Comparison of ENCODE assay signal across 8 cellular contexts in the genomic region with DNA sequence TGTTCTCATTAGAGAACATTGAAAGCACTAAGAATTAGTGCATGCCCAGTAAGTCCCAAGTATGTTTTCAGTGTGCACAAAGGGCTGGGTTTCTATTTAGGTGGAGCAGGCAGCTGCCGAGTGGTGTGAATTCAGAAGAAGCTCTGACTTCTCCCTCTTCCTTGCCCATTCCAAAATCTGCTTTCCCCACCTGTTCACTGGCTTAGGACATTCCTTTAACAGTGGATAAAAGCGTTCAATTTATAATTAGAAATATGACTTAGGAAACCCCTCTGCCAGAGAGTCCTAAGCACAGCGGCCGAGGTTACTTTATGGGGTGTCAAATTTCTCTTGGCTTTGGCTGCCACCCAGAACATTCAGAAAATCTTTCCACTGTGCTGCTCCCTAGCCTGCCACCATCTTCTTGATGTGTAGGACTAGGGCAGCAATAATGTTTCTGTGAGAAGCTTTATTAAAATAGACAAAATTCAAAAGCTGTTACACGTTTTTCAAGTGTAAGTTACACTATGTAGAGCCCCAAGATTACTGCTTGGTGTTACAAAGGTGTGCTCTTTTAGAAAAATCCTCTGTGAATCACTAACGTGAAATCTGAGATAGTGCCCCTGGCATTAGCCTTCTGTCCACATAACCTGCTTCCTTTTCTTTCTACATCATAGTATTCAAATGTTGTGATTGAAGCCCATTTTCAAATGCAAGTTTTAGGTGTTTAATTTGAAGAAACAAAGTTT.
DNase-seq lines count a peak whose midpoint lies in the region; ATAC-seq and TF ChIP-seq lines count a peak whose summit lies in the region.

No MANE protein-coding gene starts in this region.

- H3K36me3 ChIP-seq in GM23338 (ENCODE audit: insufficient read depth) (no peaks in the 10 kb centered on the region), fibroblast of lung (ENCODE audit: control insufficient read depth, insufficient read depth, low read length) (no peaks in the 10 kb centered on the region), trophoblast cell (ENCODE audit: control insufficient read depth in 1 of 2, insufficient read depth in 2 of 2, low read length in 2 of 2) (no peaks in the 10 kb centered on the region)

- H3K79me1 ChIP-seq in trophoblast cell (ENCODE audit: low read length) = no peaks in the 10 kb centered on the region

- H3K9me3 ChIP-seq in fibroblast of lung (ENCODE audit: control insufficient read depth, insufficient read depth, low read depth, low read length) = no peaks in the 10 kb centered on the region
- H3K9me3 ChIP-seq in trophoblast cell (ENCODE audit: insufficient read depth, low read depth, low read length) = no peaks in the 10 kb centered on the region

- no peak for TF ChIP-seq CTCF in GM23338 (conservative IDR thresholded peaks at IDR 0.05; ENCODE audit: low read depth in 2 of 2)
- no peak for TF ChIP-seq CTCF in fibroblast of lung (conservative IDR thresholded peaks at IDR 0.05 in 1 of 2, IDR thresholded peaks at IDR 0.05 in 1 of 2; ENCODE audit: low read depth in 1 of 2, low read length in 2 of 2)

- no peaks in the 10 kb centered on the region for H3F3A ChIP-seq in GM23338 (replicated peaks; ENCODE audit: low read depth)

- H3K4me2 ChIP-seq in GM23338 (peak overlapping the region; percentile 29), fibroblast of lung (ENCODE audit: extremely low read depth, insufficient read depth, low read length) (peak overlapping the region; percentile 81), trophoblast cell (ENCODE audit: low read length) (no peak overlapping the region)

- no peaks in the 10 kb centered on the region for H3K27me3 Mint-ChIP-seq in GM23338 (ENCODE audit: insufficient read depth, low read depth, poor library complexity)
- H3K27me3 Mint-ChIP-seq in stimulated activated naive B cell treated with anti-CD40 and anti-IgM and Interleukin-4, amounts not matched to agents 10 μg/mL and 1 μg/mL and 100 μg/mL, for 72 hours = no peaks in the 10 kb centered on the region

- H2BK120ac ChIP-seq in trophoblast cell (ENCODE audit: insufficient read depth, low read length, poor library complexity) = no peak overlapping the region

- H3K4me1 ChIP-seq in GM23338 (ENCODE audit: insufficient read depth) (peaks cover 32% of the 10 kb centered on the region), fibroblast of lung (ENCODE audit: control insufficient read depth, extremely low read depth, insufficient read depth, low read length) (peaks cover 3% of the 10 kb centered on the region), trophoblast cell (ENCODE audit: control insufficient read depth in 1 of 2, insufficient read depth in 2 of 2, low read length in 2 of 2) (no peaks in the 10 kb centered on the region)

- no peaks in the 10 kb centered on the region for H3K36me3 Mint-ChIP-seq in GM23338 (ENCODE audit: low read depth)
- no peaks in the 10 kb centered on the region for H3K36me3 Mint-ChIP-seq in stimulated activated naive B cell treated with anti-CD40 and anti-IgM and Interleukin-4, amounts not matched to agents 10 μg/mL and 1 μg/mL and 100 μg/mL, for 72 hours

- ATAC-seq in GM23338 (peak; percentile 77), HG02588 (IDR thresholded peaks at IDR 0.05; ENCODE audit: unreplicated experiment) (no peak), GM18858 (IDR thresholded peaks at IDR 0.05; ENCODE audit: unreplicated experiment) (no peak)
- no peak for ATAC-seq in stimulated activated naive B cell treated with anti-CD40 and anti-IgM and Interleukin-4, amounts not matched to agents 10 μg/mL and 1 μg/mL and 100 μg/mL, for 72 hours (replicated peaks)

- H3K27me3 ChIP-seq in GM23338 (ENCODE audit: insufficient read depth) (no peaks in the 10 kb centered on the region), fibroblast of lung (ENCODE audit: control insufficient read depth, insufficient read depth, low read length) (no peaks in the 10 kb centered on the region), trophoblast cell (ENCODE audit: insufficient read depth, low read length) (no peaks in the 10 kb centered on the region)

- H3K27ac ChIP-seq in GM23338 (ENCODE audit: low read depth) (no peak overlapping the region), fibroblast of lung (ENCODE audit: insufficient read depth, low read length) (no peak overlapping the region), trophoblast cell (ENCODE audit: low read depth, low read length) (no peak overlapping the region)

- H3K4me3 Mint-ChIP-seq in GM23338 = no peak overlapping the region
- no peak overlapping the region for H3K4me3 Mint-ChIP-seq in stimulated activated naive B cell treated with anti-CD40 and anti-IgM and Interleukin-4, amounts not matched to agents 10 μg/mL and 1 μg/mL and 100 μg/mL, for 72 hours

- H3K4me3 ChIP-seq in GM23338 (no peak overlapping the region; the same call in 1 of the 2 replicates), fibroblast of lung (replicated peaks in 1 of 4; ENCODE audit: control extremely low read depth in 1 of 4, insufficient read depth in 1 of 4, low read depth in 3 of 4, low read length in 4 of 4) (peak overlapping the region; percentile 15 to 37 (median 24)), trophoblast cell (ENCODE audit: low read depth, low read length) (no peak overlapping the region)

- no peak overlapping the region for H3K27ac Mint-ChIP-seq in GM23338
- no peak overlapping the region for H3K27ac Mint-ChIP-seq in stimulated activated naive B cell treated with anti-CD40 and anti-IgM and Interleukin-4, amounts not matched to agents 10 μg/mL and 1 μg/mL and 100 μg/mL, for 72 hours

- no peak overlapping the region for H2BK12ac ChIP-seq in trophoblast cell (ENCODE audit: low read length)

- H3K4me1 Mint-ChIP-seq in GM23338 = peaks cover 21% of the 10 kb centered on the region
- H3K4me1 Mint-ChIP-seq in stimulated activated naive B cell treated with anti-CD40 and anti-IgM and Interleukin-4, amounts not matched to agents 10 μg/mL and 1 μg/mL and 100 μg/mL, for 72 hours = no peaks in the 10 kb centered on the region

- no peak overlapping the region for H2AK5ac ChIP-seq in trophoblast cell (ENCODE audit: low read length)

- H2BK5ac ChIP-seq in trophoblast cell (ENCODE audit: low read depth, low read length, poor library complexity) = no peak overlapping the region

- no CpG with 5 or more reads among the region's 6 CpGs for WGBS in trophoblast cell (ENCODE audit: extremely low coverage, insufficient coverage, insufficient read length)

- no peak overlapping the region for H4K12ac ChIP-seq in trophoblast cell (ENCODE audit: low read depth, low read length)

- no peaks in the 10 kb centered on the region for H4K20me1 ChIP-seq in GM23338 (replicated peaks; ENCODE audit: insufficient read depth)
- no peaks in the 10 kb centered on the region for H4K20me1 ChIP-seq in fibroblast of lung (ENCODE audit: control insufficient read depth, extremely low read depth, insufficient read depth, low read length)

- H3K9me2 ChIP-seq in GM23338 (ENCODE audit: insufficient read depth) = no peaks in the 10 kb centered on the region

- no peak overlapping the region for H3K18ac ChIP-seq in trophoblast cell (ENCODE audit: low read length)

- peak; percentile 29 for DNase-seq in GM23338 (ENCODE audit: low spot score)
- DNase-seq in NCI-H748 treated with DMSO at 0.1 percent for 48 hours (lab: John Stamatoyannopoulos, UW) = peak; percentile 60
- peak; percentile 76 to 82 for DNase-seq in fibroblast of lung (ENCODE audit: low read depth in 2 of 2)
- peak; percentile 21 for DNase-seq in retina
- no peak for DNase-seq in stimulated activated naive B cell treated with anti-CD40 and anti-IgM and Interleukin-4, amounts not matched to agents 10 μg/mL and 1 μg/mL and 100 μg/mL, for 72 hours
- DNase-seq in trophoblast cell = no peak

- no peak overlapping the region for H4K8ac ChIP-seq in trophoblast cell (ENCODE audit: low read depth, low read length)

- H3K79me2 ChIP-seq in GM23338 (replicated peaks; ENCODE audit: insufficient read depth) = no peaks in the 10 kb centered on the region
- no peaks in the 10 kb centered on the region for H3K79me2 ChIP-seq in fibroblast of lung (ENCODE audit: control insufficient read depth, insufficient read depth, low read length)
- H3K79me2 ChIP-seq in trophoblast cell (ENCODE audit: control insufficient read depth, insufficient read depth, low read length, poor library complexity) = no peaks in the 10 kb centered on the region

- no peak overlapping the region for H3K14ac ChIP-seq in trophoblast cell (ENCODE audit: low read length)

- H2AFZ ChIP-seq in GM23338 = peak overlapping the region; percentile 72
- H2AFZ ChIP-seq in fibroblast of lung (ENCODE audit: low read length) = peak overlapping the region; percentile 36
- no peak overlapping the region for H2AFZ ChIP-seq in trophoblast cell (ENCODE audit: insufficient read depth, low read length, poor library complexity)

- no peak overlapping the region for H4K91ac ChIP-seq in trophoblast cell (ENCODE audit: low read depth, low read length)

- H3K9ac ChIP-seq in fibroblast of lung (ENCODE audit: insufficient read depth, low read length) = no peak overlapping the region
- no peak overlapping the region for H3K9ac ChIP-seq in trophoblast cell (ENCODE audit: low read length)

- no peak overlapping the region for H3K4ac ChIP-seq in trophoblast cell (ENCODE audit: low read depth, low read length)

- no peak overlapping the region for H3K23ac ChIP-seq in trophoblast cell (ENCODE audit: low read length)

- peaks cover 4% of the 10 kb centered on the region; the same call in 2 of the 3 replicates for H3K9me3 Mint-ChIP-seq in GM23338
- no peaks in the 10 kb centered on the region for H3K9me3 Mint-ChIP-seq in stimulated activated naive B cell treated with anti-CD40 and anti-IgM and Interleukin-4, amounts not matched to agents 10 μg/mL and 1 μg/mL and 100 μg/mL, for 72 hours

TF ChIP-seq in GM23338, 12 proteins besides CTCF, POLR2A, EP300 and RAD21 (continues in another document):
- TF ChIP-seq NANOG (IDR thresholded peaks at IDR 0.05; ENCODE audit: borderline replicate concordance) = no peak

Comparison
In these comparisons a context has a peak if more than half of its experiments do, and no peak if none do; other contexts are left out.
1. DNase-seq: peak in GM23338 (single experiment), NCI-H748 treated with DMSO at 0.1 percent for 48 hours (single experiment), fibroblast of lung (2 of 2) and retina (single experiment); none in stimulated activated naive B cell treated with anti-CD40 and anti-IgM and Interleukin-4, amounts not matched to agents 10 μg/mL and 1 μg/mL and 100 μg/mL, for 72 hours (single experiment) and trophoblast cell (0 of 2).
2. H3K4me3 ChIP-seq: peak in fibroblast of lung (4 of 4); none in GM23338 (single experiment) and trophoblast cell (single experiment).